Comparison of ENCODE assay signal across 1 cellular context in the genomic region with DNA sequence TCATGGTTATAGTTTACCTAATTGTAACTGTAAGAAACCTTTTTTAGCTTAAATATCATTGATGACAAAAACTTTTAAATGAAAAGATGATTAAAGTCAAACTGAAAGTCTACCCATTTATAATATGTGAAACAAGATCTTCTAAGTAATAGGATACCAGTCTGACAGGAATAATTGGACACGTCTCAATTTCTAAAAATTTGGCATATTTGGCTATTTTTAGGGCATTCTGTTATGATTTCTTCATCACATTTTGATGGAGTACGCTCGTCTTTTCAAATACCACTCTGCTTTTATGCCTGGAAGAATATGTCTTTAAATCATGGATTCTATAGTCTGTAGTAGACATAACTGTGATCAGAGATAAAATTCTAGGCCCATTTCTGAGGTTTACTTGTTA.
TF ChIP-seq lines count a peak whose summit lies in the region.

No MANE protein-coding gene starts in this region.

TF ChIP-seq in HepG2, 621 proteins besides CTCF, POLR2A, EP300 and RAD21:
- no peak for TF ChIP-seq TEAD2 (CRISPR knock-in tag; IDR thresholded peaks at IDR 0.05)
- TF ChIP-seq ZNF318 (CRISPR knock-in tag; IDR thresholded peaks at IDR 0.05), result no peak
- no peak for TF ChIP-seq PAX8 (CRISPR knock-in tag; IDR thresholded peaks at IDR 0.05; ENCODE audit: borderline replicate concordance)
